Comparison of ENCODE assay signal across 24 cellular contexts in genomic region chr7:8913687-8914086, GRCh38.
DNase-seq lines count a peak whose midpoint lies in the region; ATAC-seq, FAIRE-seq and TF ChIP-seq lines count a peak whose summit lies in the region.
"Had no signal": no experiment of that assay in that cellular context is flagged by ENCODE, and none has a peak within 500 bp of the region (broad histone marks: within the 10 kb centered on the region; RNA-seq: fewer than 3 reads in every experiment).

No MANE protein-coding gene starts in this region.

- TF ChIP-seq CTCF in K562 (IDR thresholded peaks at IDR 0.05 in 2 of 3, conservative IDR thresholded peaks at IDR 0.05 in 1 of 3; ENCODE audit: insufficient read depth in 2 of 3, low read depth in 1 of 3, low read length in 3 of 3): no peak

- no peak overlapping the region for H3K4me2 ChIP-seq in K562 (ENCODE audit: insufficient read depth, low read length)

- TF ChIP-seq RAD21 in K562 (CRISPR knock-in tag; conservative IDR thresholded peaks at IDR 0.05 in 1 of 2, IDR thresholded peaks at IDR 0.05 in 1 of 2): no peak

- no TSS peak for BruUV-seq in K562 (replicated peaks; lab: Mats Ljungman, UMichigan)

- intact Hi-C loops in K562 (cut with micrococcal nuclease): no loop called here

- no peaks in the 10 kb centered on the region for H3K9me1 ChIP-seq in K562 (ENCODE audit: control insufficient read depth, insufficient read depth, low read length)

- H3K79me2 ChIP-seq in K562 (ENCODE audit: control insufficient read depth, insufficient read depth, low read length): no peaks in the 10 kb centered on the region

- H3K27me3 ChIP-seq in K562 (ENCODE audit: control insufficient read depth in 2 of 2, insufficient read depth in 2 of 2, low read length in 2 of 2): no peaks in the 10 kb centered on the region
- H3K27me3 ChIP-seq: Peyer's patch had no signal

- POLR2A ChIA-PET in K562 (lab: Yijun Ruan, JAX): no interaction called here

- in situ Hi-C loops in K562 (cut with MboI): no loop called here

- H3K9me3 ChIP-seq in K562 (replicated peaks; ENCODE audit: control insufficient read depth, insufficient read depth, low read depth, low read length): no peaks in the 10 kb centered on the region
- H3K9me3 ChIP-seq: Peyer's patch had no signal

- CTCF ChIA-PET in K562 (lab: Yijun Ruan, JAX; ENCODE audit: low intra/inter-chr PET ratio): no interaction called here

- no peaks in the 10 kb centered on the region for H4K20me1 ChIP-seq in K562 (replicated peaks; ENCODE audit: control insufficient read depth, insufficient read depth, low read length)

- TF ChIP-seq EP300 in K562 (IDR thresholded peaks at IDR 0.05; ENCODE audit: low read length): no peak

- H3K27ac ChIP-seq in K562 (ENCODE audit: extremely low read depth, low read depth, low read length): no peak overlapping the region
- H3K27ac ChIP-seq: HL-60, Peyer's patch had no signal

- H2AFZ ChIP-seq in K562 (ENCODE audit: low read depth, low read length): no peak overlapping the region

- ATAC-seq in K562: no peak
- no peak for ATAC-seq in GM19452 (IDR thresholded peaks at IDR 0.05; ENCODE audit: unreplicated experiment)
- ATAC-seq: CD8-positive, alpha-beta T cell; HepG2 had no signal

- WGBS in K562 (ENCODE audit: insufficient coverage, low coverage, missing lambda C conversion rate): 5% methylated on average over 2 of the region's 2 CpGs

- H3K36me3 ChIP-seq in K562 (ENCODE audit: control insufficient read depth, insufficient read depth, low read length): no peaks in the 10 kb centered on the region
- H3K36me3 ChIP-seq: Peyer's patch had no signal

- no peak overlapping the region for H3K9ac ChIP-seq in K562 (ENCODE audit: insufficient read depth in 1 of 2, low read depth in 2 of 2, low read length in 2 of 2)

- no peaks in the 10 kb centered on the region for H3K4me1 ChIP-seq in K562 (replicated peaks in 1 of 2; ENCODE audit: control insufficient read depth in 2 of 2, insufficient read depth in 2 of 2, low read length in 2 of 2)
- H3K4me1 ChIP-seq: Peyer's patch had no signal

- H3K4me3 ChIP-seq in K562: no peak overlapping the region
- H3K4me3 ChIP-seq: Peyer's patch had no signal

- DNase-seq in NCI-H1417 (lab: John Stamatoyannopoulos, UW) (peak; percentile 4 to 56 (median 9)), NCI-H1417 treated with DMSO at 0.1 percent for 48 hours (lab: John Stamatoyannopoulos, UW) (no peak), NCI-H69 (lab: John Stamatoyannopoulos, UW) (peak; percentile 57), K562 (ENCODE audit: extremely low read depth in 1 of 4, low spot score in 3 of 4) (peak in 1 of 4 experiments; percentile 8), NCI-H128 (lab: John Stamatoyannopoulos, UW; ENCODE audit: unreplicated experiment) (no peak), NCI-H1048 (lab: John Stamatoyannopoulos, UW) (no peak)
- DNase-seq: 8988T; C1 segment of cervical spinal cord; CD8-positive, alpha-beta T cell; GDM1; KBM-7; MM.1S; NCI-H1092; NCI-H1694 treated with DMSO at 0.1 percent for 48 hours; NCI-H2107; NCI-H2227 treated with DMSO at 0.1 percent for 48 hours; NCI-H510A; NCI-H774; NK-92 treated with Interleukin-12 subunit alpha and Interleukin-12 subunit beta, amount 100 ng/mL, for 24 hours; Peyer's patch had no signal

- FAIRE-seq in K562 (lab: Jason Lieb, UNC): no peak
- FAIRE-seq: H54, HepG2 had no signal

- no peak for TF ChIP-seq POLR2A in K562 (conservative IDR thresholded peaks at IDR 0.05)

TF ChIP-seq in K562, 482 proteins besides CTCF, POLR2A, EP300 and RAD21:
- TF ChIP-seq MEIS2 (IDR thresholded peaks at IDR 0.05; ENCODE audit: partially characterized antibody): peak; percentile 71
- TF ChIP-seq CBFA2T2 (conservative IDR thresholded peaks at IDR 0.05): 0 out of 2 replicates have a peak, but pooled peaks have one; percentile 7
- TF ChIP-seq CBFA2T3 (IDR thresholded peaks at IDR 0.05): peak; percentile 26; the same call in 1 of the 2 replicates
- TF ChIP-seq, protein P1, sequence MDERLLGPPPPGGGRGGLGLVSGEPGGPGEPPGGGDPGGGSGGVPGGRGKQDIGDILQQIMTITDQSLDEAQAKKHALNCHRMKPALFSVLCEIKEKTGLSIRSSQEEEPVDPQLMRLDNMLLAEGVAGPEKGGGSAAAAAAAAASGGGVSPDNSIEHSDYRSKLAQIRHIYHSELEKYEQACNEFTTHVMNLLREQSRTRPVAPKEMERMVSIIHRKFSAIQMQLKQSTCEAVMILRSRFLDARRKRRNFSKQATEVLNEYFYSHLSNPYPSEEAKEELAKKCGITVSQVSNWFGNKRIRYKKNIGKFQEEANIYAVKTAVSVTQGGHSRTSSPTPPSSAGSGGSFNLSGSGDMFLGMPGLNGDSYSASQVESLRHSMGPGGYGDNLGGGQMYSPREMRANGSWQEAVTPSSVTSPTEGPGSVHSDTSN (CRISPR knock-in tag; IDR thresholded peaks at IDR 0.05; ENCODE audit: low read depth): no peak
- TF ChIP-seq, protein P1 (tag; conservative IDR thresholded peaks at IDR 0.05; ENCODE audit: low read depth): 0 out of 2 replicates have a peak, but pooled peaks have one; percentile 29
- no peak for TF ChIP-seq ZKSCAN1 (IDR thresholded peaks at IDR 0.05; ENCODE audit: low read depth, low read length)

Comparison
In these comparisons a context has a peak if more than half of its experiments do, and no peak if none do; other contexts are left out.
1. DNase-seq: peak in NCI-H1417 (3 of 3) and NCI-H69 (single experiment); none in NCI-H1417 treated with DMSO at 0.1 percent for 48 hours (single experiment), NCI-H128 (single experiment) and NCI-H1048 (single experiment).